Comparison of ENCODE assay signal across 13 cellular contexts in genomic region chrX:107736781-107737531, GRCh38. TPM values are rescaled to one million over a fixed set of nuclear protein-coding genes. Genes with fewer than 3 reads are reported as not detected.
DNase-seq lines count a peak whose midpoint lies in the region; ATAC-seq, FAIRE-seq and TF ChIP-seq lines count a peak whose summit lies in the region.
"Had no signal": no experiment of that assay in that cellular context is flagged by ENCODE, and none has a peak within 500 bp of the region (broad histone marks: within the 10 kb centered on the region; RNA-seq: fewer than 3 reads in every experiment).

No MANE protein-coding gene starts in this region.

- H3F3A ChIP-seq in MM.1S (ENCODE audit: insufficient read depth, low read length) = peaks cover 8% of the 10 kb centered on the region

- peak; percentile 78 for DNase-seq in NT2/D1 (ENCODE audit: low read depth, low spot score)
- DNase-seq in left ventricle myocardium superior = peak; percentile 41
- DNase-seq in smooth muscle cell of the brain vasculature (ENCODE audit: low read depth, low spot score) = peak; percentile 88
- DNase-seq in small intestine = no peak
- DNase-seq in epidermal melanocyte (ENCODE audit: insufficient read length, low spot score) = no peak
- no peak for DNase-seq in colonic mucosa
- no peak for DNase-seq in MM.1S
- DNase-seq: activated CD4-positive, alpha-beta T cell treated with anti-CD3 and anti-CD28 coated beads for 36 hours; Caco-2; naive B cell; NCI-H1694; SIG-M5 had no signal

- H3K4me1 ChIP-seq in HUES6 (ENCODE audit: control insufficient read depth, insufficient read depth, low read length) (peaks cover 40% of the 10 kb centered on the region), NT2/D1 (ENCODE audit: insufficient read depth, insufficient read length) (peaks cover 14% of the 10 kb centered on the region), small intestine (ENCODE audit: control insufficient read depth in 2 of 2, insufficient read depth in 1 of 2, low read depth in 1 of 2, low read length in 1 of 2) (peaks cover 0 to 5% of the 10 kb centered on the region in 2 donors), colonic mucosa (peaks cover 4% of the 10 kb centered on the region), MM.1S (ENCODE audit: low read length) (peaks cover 8% of the 10 kb centered on the region)
- H3K4me1 ChIP-seq: Caco-2 had no signal

- H3K27me3 ChIP-seq in HUES6 (ENCODE audit: control insufficient read depth, insufficient read depth, low read length) (peaks cover 46% of the 10 kb centered on the region), NT2/D1 (ENCODE audit: insufficient read depth, insufficient read length) (peaks cover 4% of the 10 kb centered on the region), small intestine (ENCODE audit: control insufficient read depth in 2 of 2, insufficient read depth in 2 of 2, low read length in 2 of 2) (no peaks in the 10 kb centered on the region), colonic mucosa (no peaks in the 10 kb centered on the region), MM.1S (replicated peaks; ENCODE audit: insufficient read depth, low read length) (no peaks in the 10 kb centered on the region)

- H3K27ac ChIP-seq in HUES6 (ENCODE audit: low read depth, low read length) = peak overlapping the region; percentile 27; the same call in 1 of the 2 replicates
- peak overlapping the region in 1 of 2 donors; percentile 34 for H3K27ac ChIP-seq in small intestine (ENCODE audit: low read depth in 1 of 2, low read length in 1 of 2)
- H3K27ac ChIP-seq in colonic mucosa = no peak overlapping the region
- no peak overlapping the region for H3K27ac ChIP-seq in MM.1S (ENCODE audit: low read length)

- TF ChIP-seq CTCF in colonic mucosa (IDR thresholded peaks at IDR 0.05) (no peak), MM.1S (IDR thresholded peaks at IDR 0.05; ENCODE audit: low read length) (no peak)

- WGBS in small intestine, 3 donors = 59 to 62% (median 61%) methylated on average over 8 of the region's 8 CpGs

- intact Hi-C loops in left ventricle myocardium superior (cut with micrococcal nuclease) = no loop called here
- intact Hi-C loops in colonic mucosa (cut with DNase I) = no loop called here

- H3K4me2 ChIP-seq in MM.1S (ENCODE audit: low read depth, low read length) = no peak overlapping the region

- no peak for FAIRE-seq in small intestine (lab: Jason Lieb, UNC)

- H3K4me3 ChIP-seq in HUES6 (ENCODE audit: low read depth, low read length) = no peak overlapping the region; the same call in 1 of the 2 replicates
- H3K4me3 ChIP-seq in NT2/D1 (ENCODE audit: insufficient read length, low read depth) = no peak overlapping the region
- H3K4me3 ChIP-seq in small intestine (ENCODE audit: low read depth in 1 of 2, low read length in 2 of 2) = no peak overlapping the region
- H3K4me3 ChIP-seq in colonic mucosa = no peak overlapping the region
- no peak overlapping the region for H3K4me3 ChIP-seq in MM.1S (ENCODE audit: low read length)

- no peaks in the 10 kb centered on the region for H3K9me2 ChIP-seq in MM.1S (replicated peaks; ENCODE audit: insufficient read depth, low read length)

- no peaks in the 10 kb centered on the region for H3K9me3 ChIP-seq in HUES6 (ENCODE audit: control insufficient read depth, insufficient read depth, low read depth, low read length)
- H3K9me3 ChIP-seq in NT2/D1 (ENCODE audit: insufficient read depth, low read length) = no peaks in the 10 kb centered on the region
- H3K9me3 ChIP-seq in small intestine (ENCODE audit: control insufficient read depth, low read depth) = no peaks in the 10 kb centered on the region
- H3K9me3 ChIP-seq in colonic mucosa = no peaks in the 10 kb centered on the region
- no peaks in the 10 kb centered on the region for H3K9me3 ChIP-seq in MM.1S (replicated peaks; ENCODE audit: insufficient read depth, low read length)
- H3K9me3 ChIP-seq: Caco-2 had no signal

- ATAC-seq in left ventricle myocardium superior = peak; percentile 2
- ATAC-seq: activated CD4-positive, alpha-beta T cell treated with anti-CD3 and anti-CD28 coated beads for 36 hours had no signal

- H3K36me3 ChIP-seq in HUES6 (ENCODE audit: control insufficient read depth, insufficient read depth, low read length) = no peaks in the 10 kb centered on the region
- H3K36me3 ChIP-seq in NT2/D1 (ENCODE audit: insufficient read depth, insufficient read length, low read length) = no peaks in the 10 kb centered on the region
- no peaks in the 10 kb centered on the region for H3K36me3 ChIP-seq in small intestine (ENCODE audit: control insufficient read depth in 2 of 2, insufficient read depth in 2 of 2, low read length in 2 of 2)
- no peaks in the 10 kb centered on the region for H3K36me3 ChIP-seq in colonic mucosa
- no peaks in the 10 kb centered on the region for H3K36me3 ChIP-seq in MM.1S (replicated peaks; ENCODE audit: insufficient read depth, low read length)

- no peaks in the 10 kb centered on the region for H4K20me1 ChIP-seq in MM.1S (ENCODE audit: insufficient read depth, low read length)

- no peaks in the 10 kb centered on the region for H3K79me2 ChIP-seq in MM.1S (ENCODE audit: low read length)

- H3K9ac ChIP-seq in HUES6 (ENCODE audit: low read length) = peak overlapping the region; percentile 18
- no peak overlapping the region for H3K9ac ChIP-seq in NT2/D1 (ENCODE audit: insufficient read length, low read depth)
- H3K9ac ChIP-seq in colonic mucosa (ENCODE audit: low read depth in 2 of 2, low read length in 2 of 2) = no peak overlapping the region
- H3K9ac ChIP-seq in MM.1S (ENCODE audit: low read length) = no peak overlapping the region

- H2AFZ ChIP-seq in MM.1S (ENCODE audit: low read length) = no peak overlapping the region

RNA-seq across cellular contexts. Expression of gene TSC22D3, which starts 38.6 kb away (rescaled TPM):
- total RNA-seq in left ventricle myocardium superior = 63.3 TPM
- polyA plus RNA-seq in small intestine = 100 to 1,000 TPM; 117 to 244 (median 123) TPM
- 10 to 100 TPM; 18.5 to 23.3 TPM for total RNA-seq in colonic mucosa

RNA-seq across cellular contexts. Expression of gene NCBP2L, which starts 40.6 kb away (rescaled TPM):
- total RNA-seq in left ventricle myocardium superior (not detected), colonic mucosa (not detected)
- polyA plus RNA-seq in small intestine = under 1 TPM in 1 of 3 donors, not detected in 2; 0.10 TPM
- total RNA-seq: activated CD4-positive, alpha-beta T cell treated with anti-CD3 and anti-CD28 coated beads for 36 hours; Caco-2 had no signal

Comparison
In these comparisons a context has a peak if more than half of its experiments do, and no peak if none do; other contexts are left out.
1. DNase-seq: peak in NT2/D1 (single experiment), left ventricle myocardium superior (single experiment) and smooth muscle cell of the brain vasculature (single experiment); none in small intestine (single experiment), epidermal melanocyte (single experiment), colonic mucosa (single experiment) and MM.1S (single experiment).